ENCODE assay signal across 16 cellular contexts in genomic region chr16:23901178-23902131, GRCh38.
DNase-seq lines count a peak whose midpoint lies in the region; ATAC-seq and TF ChIP-seq lines count a peak whose summit lies in the region.
"Had no signal": no experiment of that assay in that cellular context is flagged by ENCODE, and none has a peak within 500 bp of the region (broad histone marks: within the 10 kb centered on the region; RNA-seq: fewer than 3 reads in every experiment).

No MANE protein-coding gene starts in this region.

- peaks cover 7% of the 10 kb centered on the region for H3K36me3 Mint-ChIP-seq in CD4-positive, CD25-positive, alpha-beta regulatory T cell
- peaks cover 6% of the 10 kb centered on the region for H3K36me3 Mint-ChIP-seq in activated naive CD8-positive, alpha-beta T cell
- H3K36me3 Mint-ChIP-seq in osteocyte (ENCODE audit: unreplicated experiment), result no peaks in the 10 kb centered on the region

- H3K27ac ChIP-seq in CD4-positive, CD25-positive, alpha-beta regulatory T cell (ENCODE audit: insufficient read depth, low read length, poor library complexity, severe bottlenecking), result no peak overlapping the region
- no peak overlapping the region for H3K27ac ChIP-seq in HEK293 (ENCODE audit: extremely low read depth, low read depth, low read length)
- H3K27ac ChIP-seq in mesodermal cell (ENCODE audit: low read depth, low read length, severe bottlenecking), result peak overlapping the region; percentile 91
- H3K27ac ChIP-seq in Peyer's patch, result no peak overlapping the region
- H3K27ac ChIP-seq: skin epidermis had no signal

- H3K9me3 ChIP-seq in CD4-positive, CD25-positive, alpha-beta regulatory T cell (ENCODE audit: control insufficient read depth in 2 of 2, low read length in 2 of 2), result no peaks in the 10 kb centered on the region
- H3K9me3 ChIP-seq in HEK293 (ENCODE audit: control insufficient read depth, insufficient read depth, low read depth, low read length) (no peaks in the 10 kb centered on the region), mesodermal cell (ENCODE audit: control insufficient read depth, low read length) (no peaks in the 10 kb centered on the region), Peyer's patch (no peaks in the 10 kb centered on the region)
- H3K9me3 ChIP-seq: SK-N-SH had no signal

- no peak overlapping the region for H3K4me3 ChIP-seq in CD4-positive, CD25-positive, alpha-beta regulatory T cell (ENCODE audit: low read depth, low read length)
- H3K4me3 ChIP-seq in HEK293 (ENCODE audit: low read depth, low read length), result no peak overlapping the region
- H3K4me3 ChIP-seq in mesodermal cell (ENCODE audit: extremely low read depth, insufficient read depth, low read length, poor library complexity, severe bottlenecking), result no peak overlapping the region
- H3K4me3 ChIP-seq in Peyer's patch, result no peak overlapping the region
- H3K4me3 ChIP-seq: skin epidermis had no signal

- no peaks in the 10 kb centered on the region for H3K36me3 ChIP-seq in CD4-positive, CD25-positive, alpha-beta regulatory T cell (ENCODE audit: control insufficient read depth, insufficient read depth, low read length)
- H3K36me3 ChIP-seq in HEK293 (ENCODE audit: control insufficient read depth in 2 of 2, insufficient read depth in 1 of 2, low read length in 2 of 2), result no peaks in the 10 kb centered on the region
- no peaks in the 10 kb centered on the region for H3K36me3 ChIP-seq in mesodermal cell (ENCODE audit: control insufficient read depth, insufficient read depth, low read length)
- H3K36me3 ChIP-seq in Peyer's patch, result no peaks in the 10 kb centered on the region

- peaks cover 18% of the 10 kb centered on the region for H3K4me1 ChIP-seq in CD4-positive, CD25-positive, alpha-beta regulatory T cell (ENCODE audit: control insufficient read depth, insufficient read depth, low read length, poor library complexity, severe bottlenecking)
- H3K4me1 ChIP-seq in HEK293 (ENCODE audit: control insufficient read depth, insufficient read depth, low read length), result no peaks in the 10 kb centered on the region
- H3K4me1 ChIP-seq in mesodermal cell (ENCODE audit: control insufficient read depth, insufficient read depth, low read length, poor library complexity, severe bottlenecking), result peaks cover 36% of the 10 kb centered on the region
- peaks cover 0 to 6% (median 2%) of the 10 kb centered on the region in 4 donors for H3K4me1 ChIP-seq in Peyer's patch

- DNase-seq in CD4-positive, CD25-positive, alpha-beta regulatory T cell, result no peak
- no peak for DNase-seq in Peyer's patch
- no peak for DNase-seq in osteocyte (ENCODE audit: extremely low spot score, unreplicated experiment)
- DNase-seq in NCI-H187 treated with DMSO at 0.1 percent for 48 hours (lab: John Stamatoyannopoulos, UW), result no peak
- DNase-seq: activated CD4-positive, alpha-beta T cell treated with anti-CD3 and anti-CD28 coated beads, Interleukin-2, amount 50 U/mL, for 48 hours; aorta; Calu3; hippocampal formation; midbrain; NCI-H748 treated with DMSO at 0.1 percent for 48 hours; SK-N-SH had no signal

- POLR2A ChIA-PET in HEK293 (lab: Yijun Ruan, JAX), result interaction anchor here (0.6 kb wide), 1 partner anchor 591 kb away, joined by 4 read pairs; no protein-coding TSS in a partner anchor

- no peak for TF ChIP-seq CTCF in HEK293 (tag by site-specific recombination; IDR thresholded peaks at IDR 0.05)
- TF ChIP-seq CTCF in Peyer's patch (IDR thresholded peaks at IDR 0.05), result no peak
- TF ChIP-seq CTCF in osteocyte (IDR thresholded peaks at IDR 0.05), result no peak

- CTCF ChIA-PET in HEK293 (lab: Yijun Ruan, JAX), result no interaction called here

- no peak for TF ChIP-seq POLR2A in Peyer's patch (IDR thresholded peaks at IDR 0.05)

- H3K27ac Mint-ChIP-seq in CD4-positive, CD25-positive, alpha-beta regulatory T cell, result peak overlapping the region in 2 of 3 donors; percentile 28 to 49
- peak overlapping the region; percentile 69 for H3K27ac Mint-ChIP-seq in activated naive CD8-positive, alpha-beta T cell
- no peak overlapping the region for H3K27ac Mint-ChIP-seq in osteocyte (ENCODE audit: unreplicated experiment)

- 42 to 59% methylated on average over 8 to 9 of the region's 13 CpGs for WGBS in mesodermal cell (ENCODE audit: insufficient coverage in 2 of 2), 2 experiments

- no peaks in the 10 kb centered on the region for H3K27me3 Mint-ChIP-seq in CD4-positive, CD25-positive, alpha-beta regulatory T cell
- H3K27me3 Mint-ChIP-seq in activated naive CD8-positive, alpha-beta T cell, result no peaks in the 10 kb centered on the region
- no peaks in the 10 kb centered on the region for H3K27me3 Mint-ChIP-seq in osteocyte (ENCODE audit: unreplicated experiment)

- ATAC-seq in CD4-positive, CD25-positive, alpha-beta regulatory T cell (ENCODE audit: low read depth in 2 of 2), result no peak
- no peak for ATAC-seq in GM19328 (IDR thresholded peaks at IDR 0.05; ENCODE audit: unreplicated experiment)

- H3K9me3 Mint-ChIP-seq in CD4-positive, CD25-positive, alpha-beta regulatory T cell, result no peaks in the 10 kb centered on the region
- no peaks in the 10 kb centered on the region for H3K9me3 Mint-ChIP-seq in activated naive CD8-positive, alpha-beta T cell (ENCODE audit: low read depth)
- H3K9me3 Mint-ChIP-seq in osteocyte (ENCODE audit: unreplicated experiment), result no peaks in the 10 kb centered on the region

- no peaks in the 10 kb centered on the region for H3K27me3 ChIP-seq in CD4-positive, CD25-positive, alpha-beta regulatory T cell (ENCODE audit: control insufficient read depth, insufficient read depth, low read length)
- no peaks in the 10 kb centered on the region for H3K27me3 ChIP-seq in Peyer's patch

- H3K4me3 Mint-ChIP-seq in CD4-positive, CD25-positive, alpha-beta regulatory T cell, result peak overlapping the region in 2 of 4 donors; percentile 23 to 62
- H3K4me3 Mint-ChIP-seq in activated naive CD8-positive, alpha-beta T cell, result peak overlapping the region; percentile 36
- no peak overlapping the region for H3K4me3 Mint-ChIP-seq in osteocyte (ENCODE audit: unreplicated experiment)

- peaks cover 16 to 84% (median 44%) of the 10 kb centered on the region in 4 donors for H3K4me1 Mint-ChIP-seq in CD4-positive, CD25-positive, alpha-beta regulatory T cell
- H3K4me1 Mint-ChIP-seq in activated naive CD8-positive, alpha-beta T cell (ENCODE audit: low read depth), result peaks cover 79% of the 10 kb centered on the region
- peaks cover 18% of the 10 kb centered on the region for H3K4me1 Mint-ChIP-seq in osteocyte (ENCODE audit: unreplicated experiment)

TF ChIP-seq in HEK293, 187 proteins besides CTCF, POLR2A, EP300 and RAD21:
- TF ChIP-seq ZIC2 (tag by site-specific recombination; IDR thresholded peaks at IDR 0.05) (peak; percentile 56), ZNF530 (tag by site-specific recombination; IDR thresholded peaks at IDR 0.05; ENCODE audit: low read depth) (no peak)
